8 cellular contexts compared by ENCODE assay signal in the genomic region with DNA sequence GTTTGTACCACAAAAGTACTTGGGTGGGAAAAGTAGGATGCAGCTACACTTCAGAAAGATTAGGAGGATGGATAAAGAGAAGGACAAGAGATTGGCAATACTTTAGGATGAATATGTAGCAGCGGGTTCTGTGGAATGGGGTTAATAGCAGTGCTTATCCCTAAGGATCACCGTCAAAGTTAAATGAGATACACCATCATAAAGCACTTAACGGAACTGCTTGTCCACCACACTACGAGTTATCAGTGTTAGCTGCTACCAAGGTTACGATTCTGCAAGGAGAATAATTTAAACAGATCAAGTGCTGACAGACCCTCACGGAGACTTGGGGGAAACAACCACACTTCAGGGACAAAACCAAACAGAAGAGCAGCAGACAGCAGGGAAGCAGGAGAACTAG. TPM values are rescaled to one million over a fixed set of nuclear protein-coding genes. Genes with fewer than 3 reads are reported as not detected.
A peak's percentile ranks its signal among the peaks of the same experiment; 100 is the strongest.
DNase-seq lines count a peak whose midpoint lies in the region; ATAC-seq and TF ChIP-seq lines count a peak whose summit lies in the region.

No MANE protein-coding gene starts in this region.

- peak overlapping the region; percentile 87 for H3K4me3 ChIP-seq in Caco-2 (ENCODE audit: low read depth, low read length)
- H3K4me3 ChIP-seq in neutrophil (ENCODE audit: low read depth in 1 of 2, low read length in 1 of 2): peak overlapping the region; percentile 72 to 95

- no peaks in the 10 kb centered on the region for H3K27me3 Mint-ChIP-seq in Caco-2 (ENCODE audit: insufficient read depth, unreplicated experiment)
- no peaks in the 10 kb centered on the region for H3K27me3 Mint-ChIP-seq in effector memory CD8-positive, alpha-beta T cell

- H3K9me3 ChIP-seq in Caco-2: no peaks in the 10 kb centered on the region
- H3K9me3 ChIP-seq in neutrophil: no peaks in the 10 kb centered on the region

- no peak overlapping the region for H3K27ac ChIP-seq in neutrophil

- H3K36me3 ChIP-seq in Caco-2 (ENCODE audit: control insufficient read depth, insufficient read depth, low read length) (no peaks in the 10 kb centered on the region), neutrophil (no peaks in the 10 kb centered on the region)

- intact Hi-C loops in Caco-2 (cut with micrococcal nuclease; ENCODE audit: unreplicated experiment): no loop called here

- H3K9me3 Mint-ChIP-seq in Caco-2 (ENCODE audit: unreplicated experiment): no peaks in the 10 kb centered on the region
- no peaks in the 10 kb centered on the region for H3K9me3 Mint-ChIP-seq in effector memory CD8-positive, alpha-beta T cell

- TF ChIP-seq CTCF in Caco-2 (IDR thresholded peaks at IDR 0.05; ENCODE audit: insufficient read depth in 1 of 2, low read depth in 1 of 2, low read length in 1 of 2, severe bottlenecking in 1 of 2, unreplicated experiment in 1 of 2) (no peak), neutrophil (IDR thresholded peaks at IDR 0.05) (no peak)

- peak overlapping the region; percentile 93 for H3K4me3 Mint-ChIP-seq in Caco-2 (ENCODE audit: unreplicated experiment)
- peak overlapping the region; percentile 91 to 99 for H3K4me3 Mint-ChIP-seq in effector memory CD8-positive, alpha-beta T cell

- H3K4me1 ChIP-seq in Caco-2: 0 out of 2 replicates have a peak, but pooled peaks cover 10% of the 10 kb centered on the region
- H3K4me1 ChIP-seq in neutrophil (ENCODE audit: control insufficient read depth in 1 of 2, insufficient read depth in 1 of 2, low read depth in 1 of 2, low read length in 1 of 2): peaks cover 34 to 38% of the 10 kb centered on the region in 2 experiments

- ATAC-seq in effector memory CD8-positive, alpha-beta T cell (replicated peaks): no peak
- no peak for ATAC-seq in GM21786 (IDR thresholded peaks at IDR 0.05; ENCODE audit: unreplicated experiment)
- no peak for ATAC-seq in HG03342 (IDR thresholded peaks at IDR 0.05; ENCODE audit: unreplicated experiment)
- ATAC-seq in GM21825 (IDR thresholded peaks at IDR 0.05; ENCODE audit: unreplicated experiment): no peak

- POLR2A ChIA-PET in Caco-2 (lab: Charles Lee): no interaction called here

- CTCF ChIA-PET in Caco-2 (lab: Charles Lee): no interaction called here

- H3K27ac Mint-ChIP-seq in Caco-2 (ENCODE audit: unreplicated experiment): peak overlapping the region; percentile 92
- peak overlapping the region; percentile 78 to 80 for H3K27ac Mint-ChIP-seq in effector memory CD8-positive, alpha-beta T cell

- no TSS peak for BruUV-seq in Caco-2 (replicated peaks; lab: Mats Ljungman, UMichigan)

- H3K36me3 Mint-ChIP-seq in Caco-2 (ENCODE audit: insufficient read depth, unreplicated experiment): peaks cover 5% of the 10 kb centered on the region
- peaks cover 12% of the 10 kb centered on the region for H3K36me3 Mint-ChIP-seq in effector memory CD8-positive, alpha-beta T cell (ENCODE audit: insufficient read depth)

- DNase-seq in Caco-2 (no peak), NCI-H69 (lab: John Stamatoyannopoulos, UW) (peak; percentile 11), NCI-H2196 (lab: John Stamatoyannopoulos, UW; ENCODE audit: unreplicated experiment) (no peak)
- DNase-seq in effector memory CD8-positive, alpha-beta T cell: no peak

- H3K4me1 Mint-ChIP-seq in Caco-2 (ENCODE audit: low read depth, unreplicated experiment): peaks cover 8% of the 10 kb centered on the region
- peaks cover 30 to 43% of the 10 kb centered on the region in 2 donors for H3K4me1 Mint-ChIP-seq in effector memory CD8-positive, alpha-beta T cell (ENCODE audit: low read depth in 2 of 2)

- H3K27me3 ChIP-seq in Caco-2 (replicated peaks; ENCODE audit: control insufficient read depth, insufficient read depth, low read length): no peaks in the 10 kb centered on the region
- no peaks in the 10 kb centered on the region for H3K27me3 ChIP-seq in neutrophil

RNA-seq across cellular contexts. Expression of gene SHQ1, which starts 1.0 kb away (rescaled TPM):
- total RNA-seq in Caco-2 (2022): 18.8 and 20.2 TPM in 2 replicates

RNA-seq across cellular contexts. Expression of gene GXYLT2, which starts 40.6 kb away (rescaled TPM):
- total RNA-seq in Caco-2 (2022): 3.4 and 4.8 TPM in 2 replicates
